ENCODE assay signal across 8 cellular contexts in the genomic region with DNA sequence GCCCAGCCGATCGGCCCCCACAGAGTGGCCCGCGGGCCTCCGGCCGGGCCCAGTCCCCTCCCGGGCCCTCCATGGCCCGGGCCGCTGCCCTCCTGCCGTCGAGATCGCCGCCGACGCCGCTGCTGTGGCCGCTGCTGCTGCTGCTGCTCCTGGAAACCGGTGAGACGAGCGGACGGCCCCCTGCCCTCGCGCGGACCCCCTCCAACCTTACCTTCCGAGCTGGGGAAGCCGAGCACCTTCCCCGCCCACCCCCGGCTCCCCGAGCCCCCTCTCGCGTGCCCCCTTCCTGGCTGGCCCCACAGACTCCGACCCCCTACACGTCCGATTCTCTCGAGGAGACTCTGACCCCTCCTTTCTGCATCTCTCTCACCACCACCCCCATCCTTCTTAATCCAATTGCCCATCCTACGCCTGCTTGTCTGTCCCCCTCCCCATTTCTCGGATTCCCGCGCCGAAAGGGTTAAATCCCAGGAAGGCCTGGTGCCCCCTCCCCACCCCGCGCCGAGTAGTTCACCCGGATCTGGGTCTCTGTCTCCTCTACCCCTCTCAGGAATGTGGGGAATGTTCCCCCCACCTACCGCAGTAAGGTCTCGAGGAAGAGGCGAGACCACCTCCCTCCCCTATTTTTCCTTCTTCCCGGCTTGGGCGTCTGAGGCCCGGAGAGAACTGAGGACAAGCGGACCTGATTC. TPM values are rescaled to one million over a fixed set of nuclear protein-coding genes. Genes with fewer than 3 reads are reported as not detected.
A peak's percentile ranks its signal among the peaks of the same experiment; 100 is the strongest.
DNase-seq lines count a peak whose midpoint lies in the region; ATAC-seq, FAIRE-seq and TF ChIP-seq lines count a peak whose summit lies in the region.

No MANE protein-coding gene starts in this region.

- CTCF ChIA-PET in AG04449 (lab: Yijun Ruan, JAX) = interaction anchor here (0.6 to 6.7 kb wide), 8 partner anchors 39 to 258 kb away, joined by 3 to 50 read pairs (median 6); no protein-coding TSS in a partner anchor
- CTCF ChIA-PET in K562 (lab: Yijun Ruan, JAX; ENCODE audit: low intra/inter-chr PET ratio) = interaction anchor here (1.6 to 2.8 kb wide), 5 partner anchors 62 to 335 kb away, joined by 5 to 26 read pairs (median 13); no protein-coding TSS in a partner anchor

- TF ChIP-seq RAD21 in K562 (CRISPR knock-in tag; conservative IDR thresholded peaks at IDR 0.05 in 1 of 2, IDR thresholded peaks at IDR 0.05 in 1 of 2) = no peak

- TF ChIP-seq CTCF in AG04449 (IDR thresholded peaks at IDR 0.05; ENCODE audit: insufficient read depth, low read length, missing control alignments) (no peak), HL-60 (IDR thresholded peaks at IDR 0.05; ENCODE audit: insufficient read depth, low read length) (no peak), K562 (IDR thresholded peaks at IDR 0.05 in 2 of 3, conservative IDR thresholded peaks at IDR 0.05 in 1 of 3; ENCODE audit: insufficient read depth in 2 of 3, low read depth in 1 of 3, low read length in 3 of 3) (no peak), tibial nerve (IDR thresholded peaks at IDR 0.05) (peak in 1 of 5 experiments; percentile 10)

- H3K9me3 ChIP-seq in K562 (replicated peaks; ENCODE audit: control insufficient read depth, insufficient read depth, low read depth, low read length) (no peaks in the 10 kb centered on the region), tibial nerve (no peaks in the 10 kb centered on the region)

- peak overlapping the region; percentile 43 for H2AFZ ChIP-seq in K562 (ENCODE audit: low read depth, low read length)

- BruUV-seq in K562 (replicated peaks; lab: Mats Ljungman, UMichigan) = no TSS peak

- H3K36me3 ChIP-seq in K562 (ENCODE audit: control insufficient read depth, insufficient read depth, low read length) (peaks cover 3% of the 10 kb centered on the region; the same call in 1 of the 3 replicates), tibial nerve (peaks cover 0 to 4% (median 0%) of the 10 kb centered on the region in 3 donors)

- 2% methylated on average over 35 of the region's 51 CpGs for WGBS in K562 (ENCODE audit: insufficient coverage, low coverage, missing lambda C conversion rate)
- WGBS in tibial nerve, 2 donors = 1% methylated on average over 31 to 50 of the region's 51 CpGs

- peak overlapping the region; percentile 89 for H3K4me3 ChIP-seq in AG04449 (ENCODE audit: low read depth, low read length)
- H3K4me3 ChIP-seq in HL-60 (replicated peaks; ENCODE audit: insufficient read depth, low read length) = peak overlapping the region; percentile 60
- H3K4me3 ChIP-seq in K562 = peak overlapping the region; percentile 92
- H3K4me3 ChIP-seq in tibial nerve = peak overlapping the region; percentile 74 to 100 (median 89)

- peaks cover 41 to 72% of the 10 kb centered on the region in 2 experiments for H3K4me1 ChIP-seq in K562 (replicated peaks in 1 of 2; ENCODE audit: control insufficient read depth in 2 of 2, insufficient read depth in 2 of 2, low read length in 2 of 2)
- H3K4me1 ChIP-seq in tibial nerve = peaks cover 3 to 53% (median 17%) of the 10 kb centered on the region in 4 donors

- DNase-seq in AG04449 (ENCODE audit: low read depth, low spot score) (no peak), HL-60 (ENCODE audit: low read depth in 1 of 2, low spot score in 1 of 2) (no peak), K562 (ENCODE audit: extremely low read depth in 1 of 4, low spot score in 3 of 4) (peak in 1 of 4 experiments; percentile 12), left lobe of liver (ENCODE audit: low spot score) (peak; percentile 67), tibial nerve (ENCODE audit: low spot score in 2 of 2) (no peak), Kasumi-1 (lab: John Stamatoyannopoulos, UW) (no peak), HCEC 1CT (no peak)

- peak overlapping the region; percentile 93 for H3K4me2 ChIP-seq in K562 (ENCODE audit: insufficient read depth, low read length)

- TF ChIP-seq POLR2A in K562 (conservative IDR thresholded peaks at IDR 0.05) (no peak), tibial nerve (IDR thresholded peaks at IDR 0.05) (no peak)

- peaks cover 5% of the 10 kb centered on the region for H3K27me3 ChIP-seq in HL-60 (ENCODE audit: insufficient read depth, poor library complexity, severe bottlenecking)
- H3K27me3 ChIP-seq in K562 (ENCODE audit: control insufficient read depth in 2 of 2, insufficient read depth in 2 of 2, low read length in 2 of 2) = no peaks in the 10 kb centered on the region
- H3K27me3 ChIP-seq in tibial nerve = no peaks in the 10 kb centered on the region

- peak overlapping the region; percentile 93 to 97 for H3K9ac ChIP-seq in K562 (ENCODE audit: insufficient read depth in 1 of 2, low read depth in 2 of 2, low read length in 2 of 2)

- H3K27ac ChIP-seq in HL-60 (replicated peaks) = no peak overlapping the region
- peak overlapping the region; percentile 97 for H3K27ac ChIP-seq in K562 (ENCODE audit: extremely low read depth, low read depth, low read length)
- peak overlapping the region; percentile 92 to 100 (median 98) for H3K27ac ChIP-seq in tibial nerve

- TF ChIP-seq EP300 in K562 (IDR thresholded peaks at IDR 0.05; ENCODE audit: low read length) (no peak), tibial nerve (IDR thresholded peaks at IDR 0.05) (no peak)

- intact Hi-C loops in K562 (cut with micrococcal nuclease) = loop anchor here (5.0 kb wide), 1 partner anchor 274 kb away; no protein-coding TSS in a partner anchor

- H3K9me1 ChIP-seq in K562 (ENCODE audit: control insufficient read depth, insufficient read depth, low read length) = peaks cover 12% of the 10 kb centered on the region

- POLR2A ChIA-PET in AG04449 (lab: Yijun Ruan, JAX) (interaction anchor here (0.7 to 1.0 kb wide), 2 partner anchors 44 to 97 kb away, joined by 3 to 5 read pairs; no protein-coding TSS in a partner anchor), K562 (lab: Yijun Ruan, JAX) (interaction anchor here (0.6 to 1.6 kb wide), 2 partner anchors 44 to 140 kb away, joined by 3 to 4 read pairs; a partner anchor contains a TSS)

- peak; percentile 11 for ATAC-seq in K562
- no peak for ATAC-seq in left lobe of liver
- no peak for ATAC-seq in HG03342 (IDR thresholded peaks at IDR 0.05; ENCODE audit: unreplicated experiment)

- in situ Hi-C loops in K562 (cut with MboI) = no loop called here

- no peak for FAIRE-seq in K562 (lab: Jason Lieb, UNC)

- H4K20me1 ChIP-seq in K562 (replicated peaks; ENCODE audit: control insufficient read depth, insufficient read depth, low read length) = peaks cover 26% of the 10 kb centered on the region

- peaks cover 55% of the 10 kb centered on the region for H3K79me2 ChIP-seq in K562 (ENCODE audit: control insufficient read depth, insufficient read depth, low read length)

RNA-seq across cellular contexts. Expression of a gene that starts 0.5 kb away (rescaled TPM):
- total RNA-seq in K562 (2011; cell fraction: chromatin; rRNA removed; ENCODE audit: low replicate concordance) = 51.7 and 114 TPM in 2 replicates
- 140 and 162 TPM in 2 replicates for total RNA-seq in K562 (2011; cell fraction: nucleolus; rRNA removed)
- 124 and 148 TPM in 2 replicates for total RNA-seq in K562 (2011; cell fraction: nucleoplasm; rRNA removed)
- total RNA-seq in K562 (2014; rRNA removed) (65.3 and 78.5 TPM in 2 replicates), K562 (2014; rRNA removed; fragmentation: Illumina TruSeq; extraction: Trizol) (29.8 and 34.9 TPM in 2 replicates), K562 (2015; rRNA removed; fragmentation: Illumina TruSeq; extraction: Trizol) (33.8 and 36.5 TPM in 2 replicates), K562 (2021) (83.6 and 84.8 TPM in 2 replicates), left lobe of liver (70.4 TPM), tibial nerve (100 to 1,000 TPM in 1 of 4 donors, 10 to 100 TPM in 3; 63.2 to 126 (median 90.4) TPM)
- polyA plus RNA-seq in K562 (2011; rRNA removed) (32.7 and 73.0 TPM in 2 replicates), K562 (2014; fragmentation: Illumina TruSeq; extraction: Trizol) (92.7 and 94.9 TPM in 2 replicates), K562 (2014; fragmentation: Nextera tagmentation; extraction: Ambion mirVana) (1 to 10 TPM; 3.9 to 4.9 TPM), K562 (2014; rRNA removed) (41.4 and 43.6 TPM in 2 replicates)
- 78.1 and 87.1 TPM in 2 replicates for polyA plus RNA-seq in K562 (2011; cell fraction: cytosol; rRNA removed)
- polyA plus RNA-seq in K562 (2011; cell fraction: nucleus; rRNA removed) = 35.6 and 37.9 TPM in 2 replicates
- polyA plus RNA-seq in K562 (2012) = 76.8 and 118 TPM in 2 replicates
- polyA minus RNA-seq in K562 (2011; rRNA and poly(A)+ RNA removed) = 29.4 and 29.7 TPM in 2 replicates
- polyA minus RNA-seq in K562 (2011; cell fraction: cytosol; rRNA and poly(A)+ RNA removed) = 43.7 and 44.6 TPM in 2 replicates
- 9.2 and 15.6 TPM in 2 replicates for polyA minus RNA-seq in K562 (2011; cell fraction: nucleus; rRNA and poly(A)+ RNA removed)

RNA-seq across cellular contexts. Expression of a gene that starts 37.7 kb away (rescaled TPM):
- total RNA-seq in K562 (2011; cell fraction: chromatin; rRNA removed; ENCODE audit: low replicate concordance) = 3.4 and 9.2 TPM in 2 replicates
- 3.7 and 5.5 TPM in 2 replicates for total RNA-seq in K562 (2011; cell fraction: nucleolus; rRNA removed)
- 3.0 and 4.9 TPM in 2 replicates for total RNA-seq in K562 (2011; cell fraction: nucleoplasm; rRNA removed)
- total RNA-seq in K562 (2014; rRNA removed) (0.14 and 0.41 TPM in 2 replicates), K562 (2014; rRNA removed; fragmentation: Illumina TruSeq; extraction: Trizol) (0.06 and 0.07 TPM in 2 replicates), K562 (2015; rRNA removed; fragmentation: Illumina TruSeq; extraction: Trizol) (0.33 and 0.38 TPM in 2 replicates), K562 (2021) (1.3 and 1.9 TPM in 2 replicates), left lobe of liver (40.7 TPM), tibial nerve (100 to 1,000 TPM in 1 of 4 donors, 10 to 100 TPM in 3; 83.5 to 139 (median 90.9) TPM)
- polyA plus RNA-seq in K562 (2011; rRNA removed) (0.18 and 1.5 TPM in 2 replicates), K562 (2014; fragmentation: Illumina TruSeq; extraction: Trizol) (0.45 and 0.47 TPM in 2 replicates), K562 (2014; fragmentation: Nextera tagmentation; extraction: Ambion mirVana) (not detected), K562 (2014; rRNA removed) (0.76 and 1.1 TPM in 2 replicates)
- polyA plus RNA-seq in K562 (2011; cell fraction: cytosol; rRNA removed) = 0.31 and 0.64 TPM in 2 replicates
- 4.7 and 6.3 TPM in 2 replicates for polyA plus RNA-seq in K562 (2011; cell fraction: nucleus; rRNA removed)
- polyA plus RNA-seq in K562 (2012) = 1.6 and 3.8 TPM in 2 replicates
- 0.56 and 0.72 TPM in 2 replicates for polyA minus RNA-seq in K562 (2011; rRNA and poly(A)+ RNA removed)
- polyA minus RNA-seq in K562 (2011; cell fraction: cytosol; rRNA and poly(A)+ RNA removed) = 2.5 and 2.6 TPM in 2 replicates
- 0.94 and 1.2 TPM in 2 replicates for polyA minus RNA-seq in K562 (2011; cell fraction: nucleus; rRNA and poly(A)+ RNA removed)

RNA-seq across cellular contexts. Expression of a gene that starts 44.5 kb away (rescaled TPM):
- total RNA-seq in K562 (2011; cell fraction: chromatin; rRNA removed; ENCODE audit: low replicate concordance) = 24.5 and 69.0 TPM in 2 replicates
- 64.5 and 69.3 TPM in 2 replicates for total RNA-seq in K562 (2011; cell fraction: nucleolus; rRNA removed)
- 42.7 and 46.9 TPM in 2 replicates for total RNA-seq in K562 (2011; cell fraction: nucleoplasm; rRNA removed)
- total RNA-seq in K562 (2014; rRNA removed) (194 and 237 TPM in 2 replicates), K562 (2014; rRNA removed; fragmentation: Illumina TruSeq; extraction: Trizol) (71.1 and 81.5 TPM in 2 replicates), K562 (2015; rRNA removed; fragmentation: Illumina TruSeq; extraction: Trizol) (165 and 169 TPM in 2 replicates), K562 (2021) (290 and 296 TPM in 2 replicates), left lobe of liver (28.8 TPM), tibial nerve (10 to 100 TPM; 30.8 to 75.9 (median 48.6) TPM)
- polyA plus RNA-seq in K562 (2011; rRNA removed) (101 and 117 TPM in 2 replicates), K562 (2014; fragmentation: Illumina TruSeq; extraction: Trizol) (160 and 200 TPM in 2 replicates), K562 (2014; fragmentation: Nextera tagmentation; extraction: Ambion mirVana) (1 to 10 TPM in 1 of 2 experiments, under 1 TPM in 1; 0.89 to 5.4 TPM), K562 (2014; rRNA removed) (192 and 229 TPM in 2 replicates)
- polyA plus RNA-seq in K562 (2011; cell fraction: cytosol; rRNA removed) = 146 and 312 TPM in 2 replicates
- 73.1 and 101 TPM in 2 replicates for polyA plus RNA-seq in K562 (2011; cell fraction: nucleus; rRNA removed)
- 116 and 170 TPM in 2 replicates for polyA plus RNA-seq in K562 (2012)
- polyA minus RNA-seq in K562 (2011; rRNA and poly(A)+ RNA removed) = 34.9 and 75.1 TPM in 2 replicates
- 71.0 and 79.5 TPM in 2 replicates for polyA minus RNA-seq in K562 (2011; cell fraction: cytosol; rRNA and poly(A)+ RNA removed)
- 22.6 and 24.0 TPM in 2 replicates for polyA minus RNA-seq in K562 (2011; cell fraction: nucleus; rRNA and poly(A)+ RNA removed)

RNA-seq across cellular contexts. Expression of a gene that starts 59.0 kb away (rescaled TPM):
- total RNA-seq in K562 (2011; cell fraction: chromatin; rRNA removed; ENCODE audit: low replicate concordance) = 12.0 and 25.1 TPM in 2 replicates
- 54.6 and 64.9 TPM in 2 replicates for total RNA-seq in K562 (2011; cell fraction: nucleolus; rRNA removed)
- total RNA-seq in K562 (2011; cell fraction: nucleoplasm; rRNA removed) = 29.0 and 36.6 TPM in 2 replicates
- total RNA-seq in K562 (2014; rRNA removed) (113 and 122 TPM in 2 replicates), K562 (2014; rRNA removed; fragmentation: Illumina TruSeq; extraction: Trizol) (5.9 and 11.8 TPM in 2 replicates), K562 (2015; rRNA removed; fragmentation: Illumina TruSeq; extraction: Trizol) (180 and 204 TPM in 2 replicates), K562 (2021) (88.7 and 92.0 TPM in 2 replicates), left lobe of liver (5,009 TPM), tibial nerve (100 to 1,000 TPM; 126 to 316 (median 163) TPM)
- polyA plus RNA-seq in K562 (2011; rRNA removed) (27.5 and 37.5 TPM in 2 replicates), K562 (2014; fragmentation: Illumina TruSeq; extraction: Trizol) (17.5 and 32.7 TPM in 2 replicates), K562 (2014; fragmentation: Nextera tagmentation; extraction: Ambion mirVana) (under 1 TPM in 1 of 2 experiments, not detected in 1; 0.14 TPM), K562 (2014; rRNA removed) (124 TPM in 2 replicates)
- 86.2 and 145 TPM in 2 replicates for polyA plus RNA-seq in K562 (2011; cell fraction: cytosol; rRNA removed)
- 25.5 and 31.9 TPM in 2 replicates for polyA plus RNA-seq in K562 (2011; cell fraction: nucleus; rRNA removed)
- polyA plus RNA-seq in K562 (2012) = 228 and 283 TPM in 2 replicates
- 3.9 and 4.7 TPM in 2 replicates for polyA minus RNA-seq in K562 (2011; rRNA and poly(A)+ RNA removed)
- polyA minus RNA-seq in K562 (2011; cell fraction: cytosol; rRNA and poly(A)+ RNA removed) = 11.5 and 23.0 TPM in 2 replicates
- 3.8 and 6.4 TPM in 2 replicates for polyA minus RNA-seq in K562 (2011; cell fraction: nucleus; rRNA and poly(A)+ RNA removed)
